10 cellular contexts compared by ENCODE assay signal in the genomic region with DNA sequence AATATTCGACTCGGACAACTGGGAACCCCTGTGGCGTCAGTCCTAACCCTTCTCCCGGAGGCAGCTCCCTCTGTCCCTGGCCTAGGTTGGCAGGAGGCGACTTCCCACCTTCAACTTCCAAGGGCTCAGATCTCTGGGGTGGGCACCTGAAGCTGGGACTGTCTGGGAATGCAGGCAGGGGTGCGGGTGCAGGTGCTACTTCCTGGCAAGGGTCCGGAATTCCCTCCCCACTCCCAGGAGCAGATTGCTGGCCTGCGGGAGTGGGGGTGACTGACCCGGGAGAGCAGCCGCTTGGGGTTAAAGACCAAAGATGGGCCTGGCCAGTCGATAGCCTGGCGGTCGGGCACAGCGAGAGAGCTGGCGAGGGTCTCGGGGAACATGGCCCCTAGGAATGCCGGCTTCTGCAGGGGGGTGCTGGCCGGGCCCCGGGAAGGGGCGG. TPM values are rescaled to one million over a fixed set of nuclear protein-coding genes. Genes with fewer than 3 reads are reported as not detected.
DNase-seq lines count a peak whose midpoint lies in the region; ATAC-seq and TF ChIP-seq lines count a peak whose summit lies in the region.
"Had no signal": no experiment of that assay in that cellular context is flagged by ENCODE, and none has a peak within 500 bp of the region (broad histone marks: within the 10 kb centered on the region; RNA-seq: fewer than 3 reads in every experiment).

No MANE protein-coding gene starts in this region.

- H3K36me3 Mint-ChIP-seq in Caco-2 (ENCODE audit: insufficient read depth, unreplicated experiment): peaks cover 19% of the 10 kb centered on the region

- 0 out of 2 replicates have a peak, but pooled peaks cover 3% of the 10 kb centered on the region for H3F3A ChIP-seq in GM23248 (ENCODE audit: insufficient read depth)

- H3K4me1 ChIP-seq in Caco-2 (peaks cover 45% of the 10 kb centered on the region), Peyer's patch (peaks cover 0 to 44% (median 10%) of the 10 kb centered on the region in 4 donors), right atrium auricular region (peaks cover 0 to 44% of the 10 kb centered on the region in 2 donors), neutrophil (ENCODE audit: control insufficient read depth in 1 of 2, insufficient read depth in 1 of 2, low read depth in 1 of 2, low read length in 1 of 2) (peaks cover 47 to 50% of the 10 kb centered on the region in 2 experiments), GM23248 (ENCODE audit: insufficient read depth) (peaks cover 24% of the 10 kb centered on the region)

- H2AFZ ChIP-seq in GM23248: no peak overlapping the region

- H3K4me3 Mint-ChIP-seq in Caco-2 (ENCODE audit: unreplicated experiment): peak overlapping the region; percentile 86

- BruUV-seq in Caco-2 (replicated peaks; lab: Mats Ljungman, UMichigan): no TSS peak

- H3K4me3 ChIP-seq in Caco-2 (ENCODE audit: low read depth, low read length) (peak overlapping the region; percentile 59), Peyer's patch (peak overlapping the region; percentile 49 to 76 (median 67)), right atrium auricular region (peak overlapping the region in 1 of 2 donors; percentile 34), neutrophil (ENCODE audit: low read depth in 1 of 2, low read length in 1 of 2) (peak overlapping the region; percentile 7 to 59), GM23248 (no peak overlapping the region)

- 71 to 78% methylated on average over 17 to 20 of the region's 20 CpGs for WGBS in GM23248 (ENCODE audit: low coverage in 1 of 2, low lambda C conversion rate in 2 of 2, missing lambda C conversion rate in 2 of 2), 2 experiments

- peaks cover 65% of the 10 kb centered on the region for H3K4me1 Mint-ChIP-seq in Caco-2 (ENCODE audit: low read depth, unreplicated experiment)

- in situ Hi-C loops in GM23248 (cut with MboI): no loop called here

- POLR2A ChIA-PET in Caco-2 (lab: Charles Lee): interaction anchor here (0.7 to 1.5 kb wide), 5 partner anchors 12 to 112 kb away, joined by 3 to 4 read pairs (median 3); no protein-coding TSS in a partner anchor

- H3K4me2 ChIP-seq in GM23248 (ENCODE audit: unreplicated experiment): no peak overlapping the region

- H3K27ac Mint-ChIP-seq in Caco-2 (ENCODE audit: unreplicated experiment): peak overlapping the region; percentile 86

- no peak for TF ChIP-seq POLR2A in Peyer's patch (IDR thresholded peaks at IDR 0.05)

- CTCF ChIA-PET in Caco-2 (lab: Charles Lee): interaction anchor here (0.6 to 2.0 kb wide), 14 partner anchors 17 to 1270 kb away, joined by 3 to 14 read pairs (median 3); a partner anchor contains a TSS

- H3K9me2 ChIP-seq in GM23248 (ENCODE audit: insufficient read depth): no peaks in the 10 kb centered on the region

- H3K9me3 ChIP-seq in Caco-2 (no peaks in the 10 kb centered on the region), Peyer's patch (no peaks in the 10 kb centered on the region), right atrium auricular region (no peaks in the 10 kb centered on the region), neutrophil (no peaks in the 10 kb centered on the region), GM23248 (ENCODE audit: low read depth) (no peaks in the 10 kb centered on the region)
- H3K9me3 ChIP-seq: heart left ventricle had no signal

- no peaks in the 10 kb centered on the region for H3K79me2 ChIP-seq in GM23248 (ENCODE audit: insufficient read depth)

- intact Hi-C loops in Caco-2 (cut with micrococcal nuclease; ENCODE audit: unreplicated experiment): loop anchor here (1.0 to 5.0 kb wide), 4 partner anchors 21 to 167 kb away; no protein-coding TSS in a partner anchor

- H3K9me3 Mint-ChIP-seq in Caco-2 (ENCODE audit: unreplicated experiment): no peaks in the 10 kb centered on the region

- TF ChIP-seq CTCF in Caco-2 (IDR thresholded peaks at IDR 0.05; ENCODE audit: insufficient read depth in 1 of 2, low read depth in 1 of 2, low read length in 1 of 2, severe bottlenecking in 1 of 2, unreplicated experiment in 1 of 2): no peak
- TF ChIP-seq CTCF in Peyer's patch (IDR thresholded peaks at IDR 0.05): no peak
- no peak for TF ChIP-seq CTCF in right atrium auricular region (IDR thresholded peaks at IDR 0.05)
- no peak for TF ChIP-seq CTCF in neutrophil (IDR thresholded peaks at IDR 0.05)

- no peak overlapping the region for H3K9ac ChIP-seq in GM23248

- H3K36me3 ChIP-seq in Caco-2 (ENCODE audit: control insufficient read depth, insufficient read depth, low read length) (peaks cover 1% of the 10 kb centered on the region; the same call in 1 of the 2 replicates), Peyer's patch (no peaks in the 10 kb centered on the region), right atrium auricular region (no peaks in the 10 kb centered on the region), neutrophil (no peaks in the 10 kb centered on the region), GM23248 (ENCODE audit: low read depth) (no peaks in the 10 kb centered on the region)
- H3K36me3 ChIP-seq: heart left ventricle had no signal

- no peak for ATAC-seq in GM18511 (IDR thresholded peaks at IDR 0.05; ENCODE audit: unreplicated experiment)
- ATAC-seq in GM19351 (IDR thresholded peaks at IDR 0.05; ENCODE audit: unreplicated experiment): no peak
- ATAC-seq: heart left ventricle had no signal

- DNase-seq in Caco-2: peak in 1 of 2 experiments; percentile 47
- peak in 1 of 3 donors; percentile 16 for DNase-seq in Peyer's patch
- DNase-seq in right atrium auricular region (ENCODE audit: low spot score): peak; percentile 51
- DNase-seq in NCI-H2227 treated with DMSO at 0.1 percent for 48 hours (lab: John Stamatoyannopoulos, UW): no peak
- no peak for DNase-seq in GM23248
- DNase-seq: NCI-H2107 had no signal

- no peaks in the 10 kb centered on the region for H3K27me3 Mint-ChIP-seq in Caco-2 (ENCODE audit: insufficient read depth, unreplicated experiment)

- no peaks in the 10 kb centered on the region for H4K20me1 ChIP-seq in GM23248 (ENCODE audit: insufficient read depth)

- H3K27ac ChIP-seq in Peyer's patch: peak overlapping the region; percentile 59 to 78 (median 75)
- no peak overlapping the region for H3K27ac ChIP-seq in right atrium auricular region
- no peak overlapping the region for H3K27ac ChIP-seq in neutrophil
- no peak overlapping the region for H3K27ac ChIP-seq in GM23248
- H3K27ac ChIP-seq: heart left ventricle had no signal

- H3K27me3 ChIP-seq in Caco-2 (replicated peaks; ENCODE audit: control insufficient read depth, insufficient read depth, low read length) (no peaks in the 10 kb centered on the region), Peyer's patch (no peaks in the 10 kb centered on the region), right atrium auricular region (no peaks in the 10 kb centered on the region), neutrophil (peaks cover 10% of the 10 kb centered on the region), GM23248 (replicated peaks; ENCODE audit: insufficient read depth) (no peaks in the 10 kb centered on the region)

RNA-seq across cellular contexts. Expression of a gene that starts 0.4 kb away (rescaled TPM):
- 66.6 and 69.2 TPM in 2 replicates for total RNA-seq in Caco-2 (2022)
- total RNA-seq in Peyer's patch: 10 to 100 TPM; 52.5 to 81.3 (median 63.9) TPM
- under 1 TPM in 1 of 2 donors, not detected in 1; 0.71 TPM for total RNA-seq in right atrium auricular region
- not detected in 2 replicates for total RNA-seq in GM23248 (2014; rRNA removed; shearing (Covaris generic))
- 0.80 and 0.83 TPM in 2 replicates for polyA plus RNA-seq in GM23248 (2016; fragmentation: Nextera tagmentation; extraction: Ambion mirVana)

RNA-seq across cellular contexts. Expression of a gene that starts 27.1 kb away (rescaled TPM):
- 147 and 160 TPM in 2 replicates for total RNA-seq in Caco-2 (2022)
- 10 to 100 TPM; 47.0 to 88.0 (median 55.9) TPM for total RNA-seq in Peyer's patch
- 10 to 100 TPM; 48.3 to 93.7 TPM for total RNA-seq in right atrium auricular region
- total RNA-seq in GM23248 (2014; rRNA removed; shearing (Covaris generic)): 140 and 148 TPM in 2 replicates
- polyA plus RNA-seq in GM23248 (2016; fragmentation: Nextera tagmentation; extraction: Ambion mirVana): 380 and 396 TPM in 2 replicates

RNA-seq across cellular contexts. Expression of a gene that starts 35.0 kb away (rescaled TPM):
- total RNA-seq in Caco-2 (2022): not detected in 2 replicates
- total RNA-seq in Peyer's patch: 1 to 10 TPM in 1 of 4 donors, not detected in 3; 1.3 TPM
- total RNA-seq in right atrium auricular region: not detected
- total RNA-seq in GM23248 (2014; rRNA removed; shearing (Covaris generic)): not detected in 2 replicates
- not detected in 2 replicates for polyA plus RNA-seq in GM23248 (2016; fragmentation: Nextera tagmentation; extraction: Ambion mirVana)
- total RNA-seq: heart left ventricle had no signal
- polyA plus RNA-seq: heart left ventricle had no signal

RNA-seq across cellular contexts. Expression of a gene that starts 45.8 kb away (rescaled TPM):
- total RNA-seq in Caco-2 (2022) (20.2 and 22.3 TPM in 2 replicates), Peyer's patch (under 1 TPM in 3 of 4 donors, not detected in 1; 0.66 to 0.83 (median 0.80) TPM), right atrium auricular region (under 1 TPM; 0.08 to 0.48 TPM)
- total RNA-seq in GM23248 (2014; rRNA removed; shearing (Covaris generic)): 3.0 TPM in 2 replicates
- 0.50 and 1.1 TPM in 2 replicates for polyA plus RNA-seq in GM23248 (2016; fragmentation: Nextera tagmentation; extraction: Ambion mirVana)

Comparison
In these comparisons a context has a peak if more than half of its experiments do, and no peak if none do; other contexts are left out.
1. H3K27ac ChIP-seq: peak in Peyer's patch (4 of 4); none in right atrium auricular region (0 of 2), neutrophil (single experiment) and GM23248 (single experiment).
2. RNA of a gene that starts 0.4 kb away (total RNA-seq): 52.5 to 81.3 TPM in Peyer's patch and 66.6 to 69.2 TPM in Caco-2; 0.71 TPM in right atrium auricular region and not detected in GM23248; every median in the first group is over 10 times any median in the second.